In the genomic region with DNA sequence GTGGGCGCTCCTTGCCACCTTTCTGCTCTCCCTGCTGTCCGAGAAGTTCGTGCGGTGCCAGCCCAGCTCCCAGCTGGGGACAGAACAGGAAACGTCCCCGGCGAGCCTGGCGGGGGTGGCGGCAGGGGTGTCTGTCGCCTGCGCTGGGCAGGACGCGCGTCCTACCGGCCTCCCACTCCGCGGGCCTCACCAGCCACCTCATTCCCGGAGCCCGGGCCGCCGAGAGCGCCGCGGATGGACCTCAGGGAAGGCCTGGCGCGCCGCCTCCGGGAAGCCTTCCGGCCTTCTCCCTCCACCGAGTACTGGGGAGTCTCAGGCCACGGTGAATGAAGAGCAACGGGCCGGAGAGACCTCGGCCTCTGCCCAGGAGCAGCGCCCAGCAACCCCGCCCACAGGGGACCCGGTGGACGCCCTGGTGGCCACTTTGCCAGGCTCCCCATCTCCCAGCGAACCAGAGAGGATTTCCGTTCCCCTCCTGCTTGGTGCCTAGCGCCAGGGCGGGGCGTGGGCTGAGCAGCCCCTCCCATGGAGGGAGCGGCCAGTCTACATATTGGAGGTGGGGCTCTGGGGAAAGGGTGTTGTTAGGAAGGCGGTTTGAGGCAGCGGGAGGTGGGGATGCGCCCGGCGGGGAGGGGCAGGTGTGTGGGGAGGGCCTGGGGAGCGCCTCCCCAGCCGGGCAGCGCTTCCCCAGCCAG, we compare ENCODE assay signal across 8 cellular contexts. TPM values are rescaled to one million over a fixed set of nuclear protein-coding genes. Genes with fewer than 3 reads are reported as not detected.
A peak's percentile ranks its signal among the peaks of the same experiment; 100 is the strongest.
DNase-seq lines count a peak whose midpoint lies in the region; ATAC-seq and TF ChIP-seq lines count a peak whose summit lies in the region.

No MANE protein-coding gene starts in this region.

- POLR2A ChIA-PET in BJ (lab: Charles Lee), result interaction anchor here (0.6 to 0.7 kb wide), 2 partner anchors 20 to 38 kb away, joined by 5 to 6 read pairs; partner anchors contain the start of gene PANK4

- peaks cover 19% of the 10 kb centered on the region for H3K4me1 ChIP-seq in NT2/D1 (ENCODE audit: insufficient read depth, insufficient read length)
- peaks cover 43 to 55% of the 10 kb centered on the region in 2 donors for H3K4me1 ChIP-seq in mucosa of rectum (ENCODE audit: control insufficient read depth in 2 of 2, insufficient read depth in 2 of 2, low read length in 2 of 2)

- no peaks in the 10 kb centered on the region for H3K9me3 ChIP-seq in NT2/D1 (ENCODE audit: insufficient read depth, low read length)
- H3K9me3 ChIP-seq in mucosa of rectum (ENCODE audit: control insufficient read depth in 2 of 2, low read length in 2 of 2), result no peaks in the 10 kb centered on the region

- peak; percentile 30; the same call in 1 of the 2 replicates for TF ChIP-seq CTCF in BJ (IDR thresholded peaks at IDR 0.05; ENCODE audit: insufficient read depth, low read depth, low read length)

- H3K27me3 ChIP-seq in BJ (ENCODE audit: control insufficient read depth, insufficient read depth, low read length) (no peaks in the 10 kb centered on the region), NT2/D1 (ENCODE audit: insufficient read depth, insufficient read length) (peaks cover 18% of the 10 kb centered on the region), mucosa of rectum (ENCODE audit: control insufficient read depth in 2 of 2, insufficient read depth in 2 of 2, low read length in 2 of 2) (no peaks in the 10 kb centered on the region)

- H3K27ac ChIP-seq in mucosa of rectum (ENCODE audit: low read depth in 2 of 2, low read length in 2 of 2), result peak overlapping the region; percentile 99 to 100

- H3K36me3 ChIP-seq in BJ (ENCODE audit: control insufficient read depth, insufficient read depth, low read length) (no peaks in the 10 kb centered on the region), NT2/D1 (ENCODE audit: insufficient read depth, insufficient read length, low read length) (no peaks in the 10 kb centered on the region), mucosa of rectum (ENCODE audit: control insufficient read depth in 2 of 2, insufficient read depth in 2 of 2, low read length in 2 of 2) (no peaks in the 10 kb centered on the region)

- H3K4me3 ChIP-seq in BJ (ENCODE audit: low read depth, low read length) (peak overlapping the region; percentile 55), NT2/D1 (ENCODE audit: insufficient read length, low read depth) (peak overlapping the region; percentile 61), mucosa of rectum (ENCODE audit: low read length in 2 of 2) (peak overlapping the region; percentile 70 to 71)

- peak overlapping the region; percentile 85 for H3K9ac ChIP-seq in NT2/D1 (ENCODE audit: insufficient read length, low read depth)
- H3K9ac ChIP-seq in mucosa of rectum (ENCODE audit: low read depth in 1 of 2, low read length in 2 of 2), result peak overlapping the region; percentile 80 to 95

- peak; percentile 42 for TF ChIP-seq POLR2A in erythroblast (IDR thresholded peaks at IDR 0.05; ENCODE audit: low read length)

- peak; percentile 31 for ATAC-seq in HG03460 (IDR thresholded peaks at IDR 0.05; ENCODE audit: unreplicated experiment)

- DNase-seq in BJ (ENCODE audit: low read depth) (no peak), GM19240 (ENCODE audit: insufficient read length, low spot score) (peak; percentile 84), NT2/D1 (ENCODE audit: low read depth, low spot score) (no peak), erythroblast (lab: John Stamatoyannopoulos, UW) (peak; percentile 78 to 84)
- DNase-seq in activated T-cell treated with anti-CD3 and anti-CD28 coated beads, Interleukin-2, amount 50 U/mL, for 1 hour, result peak; percentile 79
- DNase-seq in stimulated activated CD8-positive, alpha-beta memory T cell treated with anti-CD3 and anti-CD28 coated beads, Interleukin-7, amount 100 ng/mL, for 48 hours (ENCODE audit: extremely low read depth in 1 of 2, low read depth in 1 of 2), result peak; percentile 72 to 82

- CTCF ChIA-PET in BJ (lab: Yijun Ruan, JAX), result interaction anchor here (0.6 to 3.8 kb wide), 23 partner anchors 10 to 878 kb away, joined by 3 to 71 read pairs (median 6); partner anchors contain the start of genes FAAP20, MORN1, PANK4 and PEX10

RNA-seq across cellular contexts. Expression of gene TNFRSF14, which starts 9.5 kb away (rescaled TPM):
- 11.8 and 19.3 TPM in 2 replicates for polyA plus RNA-seq in BJ (2011; rRNA removed)
- 10.3 and 11.1 TPM in 2 replicates for polyA minus RNA-seq in BJ (2011; rRNA and poly(A)+ RNA removed)

RNA-seq across cellular contexts. Expression of gene HES5, which starts 16.6 kb away (rescaled TPM):
- polyA plus RNA-seq in BJ (2011; rRNA removed), result not detected in 2 replicates
- not detected in 2 replicates for polyA minus RNA-seq in BJ (2011; rRNA and poly(A)+ RNA removed)

RNA-seq across cellular contexts. Expression of gene PANK4, which starts 20.3 kb away (rescaled TPM):
- polyA plus RNA-seq in BJ (2011; rRNA removed), result 13.3 and 17.1 TPM in 2 replicates
- polyA minus RNA-seq in BJ (2011; rRNA and poly(A)+ RNA removed), result 23.8 and 42.0 TPM in 2 replicates

RNA-seq across cellular contexts. Expression of gene PRXL2B, which starts 39.9 kb away (rescaled TPM):
- 9.8 and 16.1 TPM in 2 replicates for polyA plus RNA-seq in BJ (2011; rRNA removed)
- polyA minus RNA-seq in BJ (2011; rRNA and poly(A)+ RNA removed), result 8.1 and 9.2 TPM in 2 replicates

Comparison
In these comparisons a context has a peak if more than half of its experiments do, and no peak if none do; other contexts are left out.
1. DNase-seq: peak in GM19240 (single experiment), activated T-cell treated with anti-CD3 and anti-CD28 coated beads, Interleukin-2, amount 50 U/mL, for 1 hour (single experiment), erythroblast (2 of 2) and stimulated activated CD8-positive, alpha-beta memory T cell treated with anti-CD3 and anti-CD28 coated beads, Interleukin-7, amount 100 ng/mL, for 48 hours (2 of 2); none in BJ (single experiment) and NT2/D1 (single experiment).
2. Peak in every context shown above with its lines, with median percentiles within 50 percentile points of each other: H3K4me3 ChIP-seq.